8 cellular contexts compared by ENCODE assay signal in genomic region chrX:134718329-134719317, GRCh38.
A peak's percentile ranks its signal among the peaks of the same experiment; 100 is the strongest.
DNase-seq lines count a peak whose midpoint lies in the region; ATAC-seq, FAIRE-seq and TF ChIP-seq lines count a peak whose summit lies in the region.

No MANE protein-coding gene starts in this region.

- CTCF ChIA-PET in GM12878 (lab: Yijun Ruan, JAX), result no interaction called here

- no peak overlapping the region for H3K9ac ChIP-seq in GM12878 (ENCODE audit: control insufficient read depth, insufficient read depth, low read length)

- H2AFZ ChIP-seq in GM12878 (ENCODE audit: control insufficient read depth, low read depth, low read length), result no peak overlapping the region

- H3K27ac ChIP-seq in GM12878 (ENCODE audit: control insufficient read depth, insufficient read depth), result 0 out of 2 replicates have a peak overlapping the region, but pooled peaks have one; percentile 7

- WGBS in GM12878 (ENCODE audit: insufficient coverage, insufficient replicate concordance, low lambda C conversion rate, missing lambda C conversion rate), result 24% methylated on average over 7 of the region's 7 CpGs

- ATAC-seq in GM21737 (IDR thresholded peaks at IDR 0.05; ENCODE audit: unreplicated experiment), result peak; percentile 52
- ATAC-seq in GM12878, result peak; percentile 86
- peak; percentile 85 for ATAC-seq in mucosa of descending colon

- in situ Hi-C loops in GM12878 (cut with MboI), result no loop called here

- H3K4me3 ChIP-seq in GM12878 (no peak overlapping the region), mucosa of descending colon (no peak overlapping the region)

- H3K36me3 ChIP-seq in GM12878 (ENCODE audit: control insufficient read depth in 2 of 2, insufficient read depth in 2 of 2, low read length in 1 of 2), result no peaks in the 10 kb centered on the region
- no peaks in the 10 kb centered on the region for H3K36me3 ChIP-seq in mucosa of descending colon (ENCODE audit: low read depth)

- FAIRE-seq in GM12878 (lab: Jason Lieb, UNC), result no peak

- intact Hi-C loops in GM12878 (cut with micrococcal nuclease; ENCODE audit: unreplicated experiment), result no loop called here
- intact Hi-C loops in mucosa of descending colon (cut with DNase I, micrococcal nuclease), result no loop called here

- TF ChIP-seq CTCF in GM12878 (IDR thresholded peaks at IDR 0.05 in 2 of 3, conservative IDR thresholded peaks at IDR 0.05 in 1 of 3; ENCODE audit: control insufficient read depth in 2 of 3, extremely low read depth in 1 of 3, insufficient read depth in 1 of 3, low read depth in 3 of 3, low read length in 3 of 3), result no peak
- no peak for TF ChIP-seq CTCF in mucosa of descending colon (IDR thresholded peaks at IDR 0.05)
- TF ChIP-seq CTCF in GM10266 (IDR thresholded peaks at IDR 0.05; ENCODE audit: control insufficient read depth, insufficient read depth, low read depth, missing control alignments), result no peak

- H4K20me1 ChIP-seq in GM12878 (ENCODE audit: control insufficient read depth, insufficient read depth), result no peaks in the 10 kb centered on the region

- no peak for TF ChIP-seq POLR2A in GM12878 (IDR thresholded peaks at IDR 0.05; ENCODE audit: low read depth, low read length)

- H3K9me3 ChIP-seq in GM12878 (replicated peaks; ENCODE audit: control insufficient read depth, insufficient read depth, low read length), result no peaks in the 10 kb centered on the region
- H3K9me3 ChIP-seq in mucosa of descending colon, result no peaks in the 10 kb centered on the region

- no peaks in the 10 kb centered on the region for H3K27me3 ChIP-seq in GM12878 (replicated peaks in 1 of 2; ENCODE audit: control insufficient read depth in 2 of 2, insufficient read depth in 2 of 2, low read length in 1 of 2)

- BruUV-seq in GM12878 (replicated peaks; lab: Mats Ljungman, UMichigan), result no TSS peak

- H3K4me1 ChIP-seq in GM12878 (ENCODE audit: control insufficient read depth, insufficient read depth, low read length), result 0 out of 2 replicates have a peak, but pooled peaks cover 5% of the 10 kb centered on the region
- H3K4me1 ChIP-seq in mucosa of descending colon (ENCODE audit: low read depth), result no peaks in the 10 kb centered on the region

- H3K79me2 ChIP-seq in GM12878 (ENCODE audit: control insufficient read depth, insufficient read depth, low read length), result no peaks in the 10 kb centered on the region

- RAD21 ChIA-PET in GM12878 (lab: Charles Lee; ENCODE audit: unreplicated experiment), result no interaction called here

- SMC1A ChIA-PET in GM12878 (lab: Charles Lee; ENCODE audit: uncharacterized antibody, unreplicated experiment), result no interaction called here

- no peak for TF ChIP-seq EP300 in GM12878 (IDR thresholded peaks at IDR 0.05; ENCODE audit: borderline replicate concordance in 1 of 2, control insufficient read depth in 1 of 2, low read depth in 2 of 2, low read length in 2 of 2)

- H3K4me2 ChIP-seq in GM12878 (ENCODE audit: control insufficient read depth, insufficient read depth), result no peak overlapping the region

- POLR2A ChIA-PET in GM12878 (lab: Charles Lee), result no interaction called here

- TF ChIP-seq RAD21 in GM12878 (IDR thresholded peaks at IDR 0.05; ENCODE audit: insufficient read depth, low read depth, low read length), result no peak

- peak; percentile 98 for DNase-seq in EL
- DNase-seq in NCI-H446 treated with DMSO at 0.1 percent for 48 hours (lab: John Stamatoyannopoulos, UW), result peak; percentile 57
- DNase-seq in GM12878 (ENCODE audit: low read depth, low spot score), result peak; percentile 25
- DNase-seq in mucosa of descending colon, result peak in 1 of 3 donors; percentile 6
- no peak for DNase-seq in pons (ENCODE audit: low spot score)
- no peak for DNase-seq in GM10266 (ENCODE audit: extremely low spot score)
- DNase-seq in HuH-7 (ENCODE audit: low spot score), result no peak

TF ChIP-seq in GM12878, 131 proteins besides CTCF, POLR2A, EP300 and RAD21:
- TF ChIP-seq KLF5 (IDR thresholded peaks at IDR 0.05; ENCODE audit: partially characterized antibody), result no peak
- no peak for TF ChIP-seq NFIC (IDR thresholded peaks at IDR 0.05; ENCODE audit: low read depth, low read length)
- TF ChIP-seq CEBPB (IDR thresholded peaks at IDR 0.05; ENCODE audit: borderline replicate concordance in 1 of 2, low read depth in 2 of 2, low read length in 2 of 2), result peak in 1 of 2 experiments; percentile 55; a peak in 1 of 4 replicates
- TF ChIP-seq HSF1 (IDR thresholded peaks at IDR 0.05; ENCODE audit: low read depth, low read length), result no peak
- TF ChIP-seq CREB1 (IDR thresholded peaks at IDR 0.05; ENCODE audit: low read depth), result 0 out of 2 replicates have a peak, but pooled peaks have one; percentile 26
- no peak for TF ChIP-seq IRF4 (IDR thresholded peaks at IDR 0.05; ENCODE audit: low read depth, low read length)
- no peak for TF ChIP-seq NBN (IDR thresholded peaks at IDR 0.05)

Comparison
In these comparisons a context has a peak if more than half of its experiments do, and no peak if none do; other contexts are left out.
1. DNase-seq: peak in EL (single experiment), NCI-H446 treated with DMSO at 0.1 percent for 48 hours (single experiment) and GM12878 (single experiment); none in pons (single experiment), GM10266 (single experiment) and HuH-7 (single experiment).
2. Peak in every context shown above with its lines, with median percentiles within 50 percentile points of each other: ATAC-seq.